In the genomic region with DNA sequence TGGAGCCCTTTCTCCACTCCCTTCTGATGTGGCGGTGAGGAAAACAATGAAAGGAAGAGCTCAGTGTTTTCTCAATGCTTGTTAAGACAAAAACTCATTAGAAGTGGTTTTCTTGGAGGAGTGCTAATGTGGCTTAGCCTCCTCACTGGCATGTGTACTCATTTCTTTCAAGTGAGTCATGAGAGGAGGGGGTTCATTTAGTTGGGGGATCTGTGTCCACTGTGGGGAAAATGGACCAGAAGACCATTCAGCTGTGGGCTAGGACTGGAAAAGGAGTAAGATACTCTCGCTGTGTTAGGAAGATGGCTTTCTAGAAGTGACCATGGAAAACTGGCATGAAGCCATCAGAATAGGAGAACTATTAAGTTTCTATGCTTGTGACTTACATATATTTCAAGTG, we compare ENCODE assay signal across 11 cellular contexts. TPM values are rescaled to one million over a fixed set of nuclear protein-coding genes. Genes with fewer than 3 reads are reported as not detected.
DNase-seq lines count a peak whose midpoint lies in the region; ATAC-seq and TF ChIP-seq lines count a peak whose summit lies in the region.
"Had no signal": no experiment of that assay in that cellular context is flagged by ENCODE, and none has a peak within 500 bp of the region (broad histone marks: within the 10 kb centered on the region; RNA-seq: fewer than 3 reads in every experiment).

No MANE protein-coding gene starts in this region.

- H3K27me3 Mint-ChIP-seq in activated naive CD4-positive, alpha-beta T cell treated with anti-CD3 and anti-CD28 coated beads, Interleukin-2, amount 50 U/mL, for 24 hours: no peaks in the 10 kb centered on the region
- H3K27me3 Mint-ChIP-seq: stimulated activated memory B cell treated with anti-CD40 and anti-IgM and Interleukin-4, amounts not matched to agents 10 μg/mL and 1 μg/mL and 100 μg/mL, for 72 hours had no signal

- peak in 1 of 2 donors; percentile 6 for TF ChIP-seq EP300 in tibial nerve (IDR thresholded peaks at IDR 0.05)

- H3K4me3 ChIP-seq in tibial nerve: peak overlapping the region in 1 of 4 donors; percentile 3

- WGBS in tibial nerve, 2 donors: 60 to 69% methylated on average over 2 of the region's 2 CpGs

- ATAC-seq in HG03378 (IDR thresholded peaks at IDR 0.05; ENCODE audit: unreplicated experiment): no peak
- ATAC-seq: stimulated activated memory B cell treated with anti-CD40 and anti-IgM and Interleukin-4, amounts not matched to agents 10 μg/mL and 1 μg/mL and 100 μg/mL, for 72 hours had no signal

- peaks cover 0 to 30% (median 0%) of the 10 kb centered on the region in 3 donors for H3K36me3 ChIP-seq in tibial nerve

- no peak for DNase-seq in activated naive CD4-positive, alpha-beta T cell treated with Interleukin-2 at 50 U/mL for 16 hours
- DNase-seq in midbrain (lab: John Stamatoyannopoulos, UW): peak; percentile 23
- DNase-seq in tibial nerve (ENCODE audit: low spot score in 2 of 2): no peak
- no peak for DNase-seq in stimulated activated CD4-positive, alpha-beta T cell treated with anti-CD3 and anti-CD28 coated beads, Interleukin-4, amount 100 ng/mL, for 1 hour
- DNase-seq in DMS153 (lab: John Stamatoyannopoulos, UW): no peak
- DNase-seq: activated effector memory CD4-positive, alpha-beta T cell treated with Interleukin-2 at 50 U/mL for 16 hours; NCI-H187 treated with DMSO at 0.1 percent for 48 hours had no signal

- peaks cover 12% of the 10 kb centered on the region for H3K36me3 Mint-ChIP-seq in activated naive CD4-positive, alpha-beta T cell treated with anti-CD3 and anti-CD28 coated beads, Interleukin-2, amount 50 U/mL, for 24 hours

- no peaks in the 10 kb centered on the region for H3K9me3 ChIP-seq in tibial nerve

- H3K4me1 Mint-ChIP-seq in activated naive CD4-positive, alpha-beta T cell treated with anti-CD3 and anti-CD28 coated beads, Interleukin-2, amount 50 U/mL, for 24 hours: peaks cover 87% of the 10 kb centered on the region

- peak overlapping the region; percentile 90 for H3K27ac Mint-ChIP-seq in activated naive CD4-positive, alpha-beta T cell treated with anti-CD3 and anti-CD28 coated beads, Interleukin-2, amount 50 U/mL, for 24 hours
- H3K27ac Mint-ChIP-seq: stimulated activated memory B cell treated with anti-CD40 and anti-IgM and Interleukin-4, amounts not matched to agents 10 μg/mL and 1 μg/mL and 100 μg/mL, for 72 hours had no signal

- no peaks in the 10 kb centered on the region for H3K9me3 Mint-ChIP-seq in activated naive CD4-positive, alpha-beta T cell treated with anti-CD3 and anti-CD28 coated beads, Interleukin-2, amount 50 U/mL, for 24 hours
- H3K9me3 Mint-ChIP-seq: stimulated activated memory B cell treated with anti-CD40 and anti-IgM and Interleukin-4, amounts not matched to agents 10 μg/mL and 1 μg/mL and 100 μg/mL, for 72 hours had no signal

- H3K27me3 ChIP-seq in tibial nerve: no peaks in the 10 kb centered on the region

- peaks cover 0 to 100% (median 52%) of the 10 kb centered on the region in 4 donors for H3K4me1 ChIP-seq in tibial nerve

- peak overlapping the region; percentile 32 for H3K27ac ChIP-seq in angular gyrus (ENCODE audit: low read depth, low read length)
- H3K27ac ChIP-seq in tibial nerve: peak overlapping the region in 3 of 4 donors; percentile 10 to 65 (median 30)

- no peak for TF ChIP-seq POLR2A in tibial nerve (IDR thresholded peaks at IDR 0.05)

- TF ChIP-seq CTCF in tibial nerve (IDR thresholded peaks at IDR 0.05): no peak

- peak overlapping the region; percentile 78 for H3K4me3 Mint-ChIP-seq in activated naive CD4-positive, alpha-beta T cell treated with anti-CD3 and anti-CD28 coated beads, Interleukin-2, amount 50 U/mL, for 24 hours
- H3K4me3 Mint-ChIP-seq: stimulated activated memory B cell treated with anti-CD40 and anti-IgM and Interleukin-4, amounts not matched to agents 10 μg/mL and 1 μg/mL and 100 μg/mL, for 72 hours had no signal

RNA-seq across cellular contexts. Expression of a gene that starts 23.5 kb away (rescaled TPM):
- total RNA-seq in tibial nerve: 100 to 1,000 TPM; 286 to 387 (median 351) TPM
